18 cellular contexts compared by ENCODE assay signal in genomic region chr1:228305721-228306152, GRCh38.
A peak's percentile ranks its signal among the peaks of the same experiment; 100 is the strongest.
DNase-seq lines count a peak whose midpoint lies in the region; ATAC-seq and TF ChIP-seq lines count a peak whose summit lies in the region.
"Had no signal": no experiment of that assay in that cellular context is flagged by ENCODE, and none has a peak within 500 bp of the region (broad histone marks: within the 10 kb centered on the region; RNA-seq: fewer than 3 reads in every experiment).

No MANE protein-coding gene starts in this region.

- TF ChIP-seq EP300 in sigmoid colon (IDR thresholded peaks at IDR 0.05) = no peak

- intact Hi-C loops in lower lobe of right lung (cut with DNase I) (no loop called here), sigmoid colon (cut with DNase I) (no loop called here)

- no peak for TF ChIP-seq CTCF in RWPE2 (IDR thresholded peaks at IDR 0.05; ENCODE audit: poor library complexity, severe bottlenecking)
- TF ChIP-seq CTCF in lower lobe of right lung (IDR thresholded peaks at IDR 0.05) = no peak
- no peak for TF ChIP-seq CTCF in sigmoid colon (IDR thresholded peaks at IDR 0.05)

- ATAC-seq in RWPE2 (ENCODE audit: low read depth) (no peak; the same call in 2 of the 3 replicates), lower lobe of right lung (peak in 1 of 2 donors; percentile 4), HG02852 (IDR thresholded peaks at IDR 0.05; ENCODE audit: unreplicated experiment) (no peak)

- peak; percentile 7 for DNase-seq in activated naive CD4-positive, alpha-beta T cell treated with anti-CD3 and anti-CD28 coated beads, Interleukin-2, amount 50 U/mL, for 16 hours
- DNase-seq in activated naive CD4-positive, alpha-beta T cell (lab: John Stamatoyannopoulos, UW) = no peak
- DNase-seq in RWPE2 (ENCODE audit: low spot score) = peak; percentile 4
- peak; percentile 32 for DNase-seq in lower lobe of right lung
- DNase-seq in sigmoid colon = peak; percentile 57
- no peak for DNase-seq in T-helper 9 cell
- no peak for DNase-seq in inferior parietal cortex (ENCODE audit: extremely low spot score)
- DNase-seq: DMS153, EL, Karpas-422, MM.1S, NCI-H1105, NCI-H187, NCI-H2171 treated with DMSO at 0.1 percent for 48 hours, NCI-H82 had no signal

- no peaks in the 10 kb centered on the region for H3K9me3 ChIP-seq in RWPE2 (ENCODE audit: severe bottlenecking)
- peaks cover 11% of the 10 kb centered on the region for H3K9me3 ChIP-seq in lower lobe of right lung
- H3K9me3 ChIP-seq in sigmoid colon = peaks cover 0 to 20% (median 13%) of the 10 kb centered on the region in 4 donors

- H3K36me3 ChIP-seq in RWPE2 (ENCODE audit: low read depth) (no peaks in the 10 kb centered on the region), lower lobe of right lung (no peaks in the 10 kb centered on the region), sigmoid colon (no peaks in the 10 kb centered on the region)

- H3K4me1 ChIP-seq in RWPE2 (ENCODE audit: insufficient read depth, poor library complexity, severe bottlenecking) = no peaks in the 10 kb centered on the region
- no peaks in the 10 kb centered on the region for H3K4me1 ChIP-seq in lower lobe of right lung
- H3K4me1 ChIP-seq in sigmoid colon = no peaks in the 10 kb centered on the region
- H3K4me1 ChIP-seq: A549 had no signal

- H3K27me3 ChIP-seq in RWPE2 (ENCODE audit: insufficient read depth, poor library complexity, severe bottlenecking) (no peaks in the 10 kb centered on the region), lower lobe of right lung (ENCODE audit: low read depth) (no peaks in the 10 kb centered on the region), sigmoid colon (peaks cover 0 to 4% (median 0%) of the 10 kb centered on the region in 3 donors)

- no peak overlapping the region for H3K27ac ChIP-seq in RWPE2 (ENCODE audit: poor library complexity, severe bottlenecking)
- no peak overlapping the region for H3K27ac ChIP-seq in lower lobe of right lung
- no peak overlapping the region for H3K27ac ChIP-seq in sigmoid colon
- H3K27ac ChIP-seq: A549, C4-2B had no signal

- TF ChIP-seq POLR2A in sigmoid colon (IDR thresholded peaks at IDR 0.05) = no peak

- WGBS in sigmoid colon, 2 donors = 84 to 88% methylated on average over 6 of the region's 6 CpGs

- no peak overlapping the region for H3K4me3 ChIP-seq in RWPE2 (ENCODE audit: severe bottlenecking)
- no peak overlapping the region for H3K4me3 ChIP-seq in lower lobe of right lung
- no peak overlapping the region for H3K4me3 ChIP-seq in sigmoid colon
- H3K4me3 ChIP-seq: A549 had no signal

Comparison
In these comparisons a context has a peak if more than half of its experiments do, and no peak if none do; other contexts are left out.
1. DNase-seq: peak in activated naive CD4-positive, alpha-beta T cell treated with anti-CD3 and anti-CD28 coated beads, Interleukin-2, amount 50 U/mL, for 16 hours (single experiment), RWPE2 (single experiment), lower lobe of right lung (single experiment) and sigmoid colon (single experiment); none in activated naive CD4-positive, alpha-beta T cell (0 of 4), T-helper 9 cell (single experiment) and inferior parietal cortex (single experiment).